ENCODE assay signal across 25 cellular contexts in the genomic region with DNA sequence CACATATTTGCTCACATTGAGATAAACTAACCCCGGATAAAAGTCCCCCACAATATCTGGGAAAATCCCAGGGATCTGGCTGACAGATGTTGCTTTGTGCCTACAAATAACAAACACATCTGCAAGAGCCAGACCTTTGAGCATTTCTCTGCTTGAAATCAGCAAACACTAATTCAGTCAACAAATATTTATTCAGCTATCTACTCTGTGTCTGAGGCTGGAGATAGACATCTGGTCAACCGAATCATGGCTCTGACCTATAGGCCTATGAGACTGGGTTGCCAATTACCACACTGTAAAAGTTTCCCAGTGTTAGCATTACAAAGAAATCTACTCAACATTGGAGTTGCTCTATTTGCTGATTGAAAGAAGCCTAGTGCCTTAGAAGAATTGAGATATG.
"Had no signal": no experiment of that assay in that cellular context is flagged by ENCODE, and none has a peak within 500 bp of the region (broad histone marks: within the 10 kb centered on the region; RNA-seq: fewer than 3 reads in every experiment).

No MANE protein-coding gene starts in this region.

- ATAC-seq: activated CD8-positive, alpha-beta T cell treated with anti-CD3 and anti-CD28 coated beads, Interleukin-2, amount 10 ng/mL, durations not matched to agents 7 days and 5 days; body of pancreas; heart left ventricle; left lung; naive thymus-derived CD4-positive, alpha-beta T cell; sciatic nerve; stimulated activated effector memory CD8-positive, alpha-beta T cell treated with anti-CD3 and anti-CD28 coated beads, Interleukin-12 subunit alpha, Interleukin-12 subunit beta, amount 100 ng/mL, for 72 hours; stimulated activated naive CD8-positive, alpha-beta T cell treated with anti-CD3 and anti-CD28 coated beads, Interleukin-15, amount 100 ng/mL, for 72 hours had no signal

- DNase-seq: activated CD4-positive, alpha-beta T cell treated with anti-CD3 and anti-CD28 coated beads for 1 hour; activated CD4-positive, alpha-beta T cell treated with anti-CD3 and anti-CD28 coated beads, Interleukin-2, amount 50 U/mL, for 1 hour; activated CD8-positive, alpha-beta T cell treated with anti-CD3 and anti-CD28 coated beads, Interleukin-2, amount 10 ng/mL, durations not matched to agents 7 days and 5 days; activated gamma-delta T cell treated with Interleukin-2 at 50 U/mL for 16 hours; activated T-cell treated with anti-CD3 and anti-CD28 coated beads, Interleukin-2, amount 50 U/mL, for 1 hour; anterior cingulate cortex; body of pancreas; cortex of kidney; endodermal cell; esophagus squamous epithelium; heart left ventricle; kidney; left lung; naive thymus-derived CD4-positive, alpha-beta T cell; occipital lobe; small intestine; stimulated activated CD4-positive, alpha-beta T cell treated with anti-CD3 and anti-CD28 coated beads, Interleukin-2, amount 100 ng/mL, for 24 hours; stimulated activated naive CD8-positive, alpha-beta T cell treated with anti-CD3 and anti-CD28 coated beads, Interleukin-15, amount 100 ng/mL, for 72 hours; WERI-Rb-1 had no signal

- H3K4me1 ChIP-seq: esophagus squamous epithelium, heart left ventricle, left lung, suprapubic skin, tibial nerve had no signal

- H3K9me3 ChIP-seq: body of pancreas, esophagus squamous epithelium, left lung had no signal

- H3K36me3 ChIP-seq: cardiac muscle cell, esophagus squamous epithelium, heart left ventricle, left lung, suprapubic skin, tibial nerve, WERI-Rb-1 had no signal

- H3K4me3 ChIP-seq: body of pancreas, cardiac muscle cell, esophagus squamous epithelium, heart left ventricle, left lung, lung, suprapubic skin, tibial nerve had no signal

- H3K27ac ChIP-seq: body of pancreas, cardiac muscle cell, esophagus squamous epithelium, heart left ventricle, left lung, suprapubic skin, tibial nerve, WERI-Rb-1 had no signal

- H3K27me3 ChIP-seq: body of pancreas, cardiac muscle cell, esophagus squamous epithelium, heart left ventricle, left lung, suprapubic skin, tibial nerve had no signal
